In the genomic region with DNA sequence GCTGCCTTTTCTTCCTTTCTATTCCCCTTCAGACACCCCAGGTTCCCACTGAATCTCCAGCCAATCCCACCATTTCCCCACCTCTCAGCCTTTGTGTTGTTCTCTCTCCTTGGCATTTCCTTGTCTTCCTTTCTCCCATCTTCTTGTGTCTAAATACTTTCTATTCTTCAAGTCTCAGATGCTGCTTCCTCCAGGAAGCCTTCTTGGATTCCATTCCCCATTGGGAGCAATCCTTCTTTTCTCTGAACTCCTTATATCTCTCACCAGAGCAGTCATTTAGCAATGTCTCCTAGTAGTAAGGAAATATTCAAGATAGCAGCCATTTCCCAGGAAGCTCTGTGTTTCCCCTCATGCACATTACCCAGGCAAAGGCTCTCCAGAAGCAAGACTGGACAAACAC, we compare ENCODE assay signal across 29 cellular contexts. TPM values are rescaled to one million over a fixed set of nuclear protein-coding genes. Genes with fewer than 3 reads are reported as not detected.
DNase-seq lines count a peak whose midpoint lies in the region; ATAC-seq and TF ChIP-seq lines count a peak whose summit lies in the region.
"Had no signal": no experiment of that assay in that cellular context is flagged by ENCODE, and none has a peak within 500 bp of the region (broad histone marks: within the 10 kb centered on the region; RNA-seq: fewer than 3 reads in every experiment).

No MANE protein-coding gene starts in this region.

- H2AFZ ChIP-seq in mammary epithelial cell (ENCODE audit: low read depth, low read length): peak overlapping the region; percentile 87

- H3K36me3 Mint-ChIP-seq in endothelial cell (ENCODE audit: low read depth, unreplicated experiment) (peaks cover 6% of the 10 kb centered on the region), mesothelial cell of epicardium (no peaks in the 10 kb centered on the region), type B pancreatic cell (no peaks in the 10 kb centered on the region)
- no peaks in the 10 kb centered on the region for H3K36me3 Mint-ChIP-seq in activated T-cell treated with anti-CD3 and anti-CD28 coated beads, Interleukin-2, amount 50 U/mL, for 4 hours (ENCODE audit: insufficient read depth)
- H3K36me3 Mint-ChIP-seq: CD14-positive monocyte; CD4-positive, alpha-beta memory T cell; CD4-positive, CD25-positive, alpha-beta regulatory T cell had no signal

- TF ChIP-seq CTCF in mammary epithelial cell (conservative IDR thresholded peaks at IDR 0.05 in 1 of 2, IDR thresholded peaks at IDR 0.05 in 1 of 2; ENCODE audit: extremely low read depth in 1 of 2, insufficient read depth in 1 of 2, low read depth in 1 of 2, low read length in 2 of 2): no peak
- no peak for TF ChIP-seq CTCF in breast epithelium (IDR thresholded peaks at IDR 0.05)
- no peak for TF ChIP-seq CTCF in endothelial cell (IDR thresholded peaks at IDR 0.05; ENCODE audit: unreplicated experiment)
- no peak for TF ChIP-seq CTCF in mesothelial cell of epicardium (IDR thresholded peaks at IDR 0.05; ENCODE audit: unreplicated experiment)
- no peak for TF ChIP-seq CTCF in type B pancreatic cell (conservative IDR thresholded peaks at IDR 0.05)

- no peak overlapping the region for H3K4me2 ChIP-seq in mammary epithelial cell (ENCODE audit: insufficient read depth, low read depth, low read length)
- H3K4me2 ChIP-seq: BLaER1 had no signal

- no peaks in the 10 kb centered on the region for H3K9me3 ChIP-seq in mammary epithelial cell (replicated peaks; ENCODE audit: insufficient read depth, low read length)
- H3K9me3 ChIP-seq in breast epithelium: no peaks in the 10 kb centered on the region
- H3K9me3 ChIP-seq: BE2C, BLaER1 had no signal

- DNase-seq in mammary epithelial cell (no peak), breast epithelium (ENCODE audit: low spot score in 2 of 2) (no peak), endothelial cell (ENCODE audit: low spot score) (no peak), mesothelial cell of epicardium (ENCODE audit: low spot score in 2 of 2, unreplicated experiment in 2 of 2) (no peak), type B pancreatic cell (ENCODE audit: extremely low spot score, unreplicated experiment) (no peak), NCI-H2029 (lab: John Stamatoyannopoulos, UW) (no peak)
- no peak for DNase-seq in activated T-cell treated with anti-CD3 and anti-CD28 coated beads, Interleukin-2, amount 50 U/mL, for 4 hours
- DNase-seq: ACHN; BE2C; C1 segment of cervical spinal cord; CD4-positive, alpha-beta memory T cell; CD4-positive, CD25-positive, alpha-beta regulatory T cell; CD8-positive, alpha-beta memory T cell; COR-L47; DMS 273 treated with DMSO at 0.1 percent for 48 hours; DMS153; DMS53; DMS79; DND-41; EL; GDM1 had no signal

- no peak for ATAC-seq in HG02588 (IDR thresholded peaks at IDR 0.05; ENCODE audit: unreplicated experiment)
- no peak for ATAC-seq in activated T-cell treated with anti-CD3 and anti-CD28 coated beads, Interleukin-2, amount 50 U/mL, for 4 hours
- ATAC-seq: GM12878 had no signal

- H3K27me3 Mint-ChIP-seq in endothelial cell (ENCODE audit: unreplicated experiment): peaks cover 14% of the 10 kb centered on the region
- H3K27me3 Mint-ChIP-seq in mesothelial cell of epicardium (ENCODE audit: low read depth): no peaks in the 10 kb centered on the region
- H3K27me3 Mint-ChIP-seq in type B pancreatic cell: no peaks in the 10 kb centered on the region
- peaks cover 33% of the 10 kb centered on the region for H3K27me3 Mint-ChIP-seq in activated T-cell treated with anti-CD3 and anti-CD28 coated beads, Interleukin-2, amount 50 U/mL, for 4 hours (ENCODE audit: low read depth)

- H3K4me3 ChIP-seq in mammary epithelial cell (replicated peaks in 1 of 3; ENCODE audit: insufficient read depth in 1 of 3, low read depth in 2 of 3, low read length in 3 of 3) (no peak overlapping the region), breast epithelium (no peak overlapping the region)
- H3K4me3 ChIP-seq: BLaER1, GM12878 had no signal

- CTCF ChIA-PET in mammary epithelial cell (lab: Charles Lee; ENCODE audit: low non-redundant PET): no interaction called here

- TF ChIP-seq POLR2A in breast epithelium (IDR thresholded peaks at IDR 0.05): no peak

- in situ Hi-C loops in mammary epithelial cell (cut with MboI; ENCODE audit: low sequenced_read_pairs in 2 of 2): loop anchor here in 1 of 2 donors (5.0 kb wide), 1 partner anchor 57 kb away; no protein-coding TSS in a partner anchor

- H3K9me3 Mint-ChIP-seq in endothelial cell (ENCODE audit: unreplicated experiment) (no peaks in the 10 kb centered on the region), mesothelial cell of epicardium (no peaks in the 10 kb centered on the region), type B pancreatic cell (peaks cover 2% of the 10 kb centered on the region)
- H3K9me3 Mint-ChIP-seq in activated T-cell treated with anti-CD3 and anti-CD28 coated beads, Interleukin-2, amount 50 U/mL, for 4 hours: no peaks in the 10 kb centered on the region
- H3K9me3 Mint-ChIP-seq: CD4-positive, alpha-beta memory T cell; CD8-positive, alpha-beta memory T cell had no signal

- H3K4me1 ChIP-seq in mammary epithelial cell (ENCODE audit: insufficient read depth, low read length) (peaks cover 29% of the 10 kb centered on the region), breast epithelium (no peaks in the 10 kb centered on the region)
- H3K4me1 ChIP-seq: BE2C had no signal

- no TSS peak for BruUV-seq in mammary epithelial cell (replicated peaks; lab: Mats Ljungman, UMichigan)

- H3K4me3 Mint-ChIP-seq in endothelial cell (ENCODE audit: unreplicated experiment): peak overlapping the region; percentile 31
- no peak overlapping the region for H3K4me3 Mint-ChIP-seq in mesothelial cell of epicardium
- no peak overlapping the region for H3K4me3 Mint-ChIP-seq in type B pancreatic cell
- H3K4me3 Mint-ChIP-seq in activated T-cell treated with anti-CD3 and anti-CD28 coated beads, Interleukin-2, amount 50 U/mL, for 4 hours: no peak overlapping the region
- H3K4me3 Mint-ChIP-seq: CD14-positive monocyte; CD4-positive, CD25-positive, alpha-beta regulatory T cell; CD8-positive, alpha-beta memory T cell had no signal

- H4K20me1 ChIP-seq in mammary epithelial cell (ENCODE audit: insufficient read depth, low read length): no peaks in the 10 kb centered on the region
- H4K20me1 ChIP-seq: BLaER1 had no signal

- intact Hi-C loops in mammary epithelial cell (cut with micrococcal nuclease) (no loop called here), breast epithelium (cut with DNase I; ENCODE audit: low total_unique reads) (no loop called here)

- no peak overlapping the region for H3K27ac Mint-ChIP-seq in endothelial cell (ENCODE audit: unreplicated experiment)
- peak overlapping the region; percentile 73 for H3K27ac Mint-ChIP-seq in mesothelial cell of epicardium
- H3K27ac Mint-ChIP-seq in type B pancreatic cell: peak overlapping the region; percentile 95
- H3K27ac Mint-ChIP-seq: CD14-positive monocyte; CD4-positive, alpha-beta memory T cell; CD4-positive, CD25-positive, alpha-beta regulatory T cell; CD8-positive, alpha-beta memory T cell had no signal

- H3K27ac ChIP-seq in mammary epithelial cell (ENCODE audit: insufficient read depth, low read depth, low read length): no peak overlapping the region
- no peak overlapping the region for H3K27ac ChIP-seq in breast epithelium
- H3K27ac ChIP-seq: 22Rv1, BLaER1 had no signal

- dilution Hi-C loops in mammary epithelial cell (cut with HindIII; ENCODE audit: low sequenced_read_pairs): loop anchor here (5.0 kb wide), 1 partner anchor 52 kb away; no protein-coding TSS in a partner anchor

- peaks cover 18% of the 10 kb centered on the region for H3K4me1 Mint-ChIP-seq in endothelial cell (ENCODE audit: unreplicated experiment)
- peaks cover 35% of the 10 kb centered on the region for H3K4me1 Mint-ChIP-seq in mesothelial cell of epicardium
- peaks cover 16% of the 10 kb centered on the region for H3K4me1 Mint-ChIP-seq in type B pancreatic cell (ENCODE audit: unreplicated experiment)
- peaks cover 9% of the 10 kb centered on the region for H3K4me1 Mint-ChIP-seq in activated T-cell treated with anti-CD3 and anti-CD28 coated beads, Interleukin-2, amount 50 U/mL, for 4 hours (ENCODE audit: low read depth)

- no peaks in the 10 kb centered on the region for H3K27me3 ChIP-seq in mammary epithelial cell (ENCODE audit: insufficient read depth, low read length)
- no peaks in the 10 kb centered on the region for H3K27me3 ChIP-seq in breast epithelium
- H3K27me3 ChIP-seq: BE2C, BLaER1 had no signal

- H3K79me2 ChIP-seq in mammary epithelial cell (ENCODE audit: insufficient read depth, low read length): peaks cover 19% of the 10 kb centered on the region

- H3K9ac ChIP-seq in mammary epithelial cell (ENCODE audit: insufficient read depth, low read length): no peak overlapping the region
- H3K9ac ChIP-seq: BLaER1 had no signal

- H3K36me3 ChIP-seq in mammary epithelial cell (ENCODE audit: insufficient read depth, low read length): no peaks in the 10 kb centered on the region
- no peaks in the 10 kb centered on the region for H3K36me3 ChIP-seq in breast epithelium
- H3K36me3 ChIP-seq: BE2C, BLaER1 had no signal

RNA-seq across cellular contexts. Expression of a gene that starts 15.4 kb away (rescaled TPM):
- total RNA-seq in mammary epithelial cell (under 1 TPM; under 0.01 to 0.35 TPM), breast epithelium (1 to 10 TPM; 1.1 to 2.3 (median 2.0) TPM), endothelial cell (ENCODE audit: unreplicated experiment) (not detected), mesothelial cell of epicardium (0.64 to 1.3 TPM (median 1.1 TPM) in 3 replicates), type B pancreatic cell (ENCODE audit: low replicate concordance) (0.38 and 0.48 TPM in 2 replicates)
- polyA plus RNA-seq in mammary epithelial cell: 0.05 TPM
- polyA minus RNA-seq in mammary epithelial cell: not detected
- total RNA-seq in activated T-cell treated with anti-CD3 and anti-CD28 coated beads, Interleukin-2, amount 50 U/mL, for 4 hours: under 1 TPM in 1 of 3 donors, not detected in 2; 0.05 TPM
- total RNA-seq: A673, Daoy, G401 had no signal

RNA-seq across cellular contexts. Expression of a gene that starts 23.3 kb away (rescaled TPM):
- total RNA-seq in mammary epithelial cell (10 to 100 TPM; 16.0 to 19.0 TPM), breast epithelium (10 to 100 TPM; 15.4 to 17.7 (median 17.7) TPM), endothelial cell (ENCODE audit: unreplicated experiment) (31.1 TPM), mesothelial cell of epicardium (18.4 to 19.6 TPM (median 19.5 TPM) in 3 replicates), type B pancreatic cell (ENCODE audit: low replicate concordance) (16.9 and 20.7 TPM in 2 replicates)
- polyA plus RNA-seq in mammary epithelial cell: 38.7 TPM
- polyA minus RNA-seq in mammary epithelial cell: 19.0 TPM
- 10 to 100 TPM; 21.6 to 24.6 (median 22.0) TPM for total RNA-seq in activated T-cell treated with anti-CD3 and anti-CD28 coated beads, Interleukin-2, amount 50 U/mL, for 4 hours

RNA-seq across cellular contexts. Expression of a gene that starts 33.6 kb away (rescaled TPM):
- total RNA-seq in mammary epithelial cell (100 to 1,000 TPM in 1 of 2 donors, 10 to 100 TPM in 1; 81.7 to 101 TPM), breast epithelium (10 to 100 TPM; 39.3 to 50.2 (median 39.8) TPM), endothelial cell (ENCODE audit: unreplicated experiment) (78.3 TPM), mesothelial cell of epicardium (53.9 to 57.1 TPM (median 54.2 TPM) in 3 replicates), type B pancreatic cell (ENCODE audit: low replicate concordance) (56.7 and 80.6 TPM in 2 replicates)
- polyA plus RNA-seq in mammary epithelial cell: 94.2 TPM
- polyA minus RNA-seq in mammary epithelial cell: 108 TPM
- 10 to 100 TPM; 65.0 to 78.1 (median 73.8) TPM for total RNA-seq in activated T-cell treated with anti-CD3 and anti-CD28 coated beads, Interleukin-2, amount 50 U/mL, for 4 hours

RNA-seq across cellular contexts. Expression of a gene that starts 36.8 kb away (rescaled TPM):
- total RNA-seq in mammary epithelial cell (10 to 100 TPM in 1 of 2 donors, 1 to 10 TPM in 1; 9.7 to 23.8 TPM), breast epithelium (100 to 1,000 TPM; 421 to 823 (median 479) TPM), endothelial cell (ENCODE audit: unreplicated experiment) (347 TPM), mesothelial cell of epicardium (136 to 154 TPM (median 146 TPM) in 3 replicates), type B pancreatic cell (ENCODE audit: low replicate concordance) (58.5 and 74.7 TPM in 2 replicates)
- 15.3 TPM for polyA plus RNA-seq in mammary epithelial cell
- polyA minus RNA-seq in mammary epithelial cell: 29.9 TPM
- 1 to 10 TPM in 2 of 3 donors, under 1 TPM in 1; 0.55 to 2.1 (median 1.7) TPM for total RNA-seq in activated T-cell treated with anti-CD3 and anti-CD28 coated beads, Interleukin-2, amount 50 U/mL, for 4 hours
- total RNA-seq: CD4-positive, alpha-beta memory T cell; CD8-positive, alpha-beta memory T cell; Daoy had no signal
- polyA plus RNA-seq: CD4-positive, alpha-beta memory T cell; CD4-positive, CD25-positive, alpha-beta regulatory T cell; CD8-positive, alpha-beta memory T cell had no signal
